In the genomic region with DNA sequence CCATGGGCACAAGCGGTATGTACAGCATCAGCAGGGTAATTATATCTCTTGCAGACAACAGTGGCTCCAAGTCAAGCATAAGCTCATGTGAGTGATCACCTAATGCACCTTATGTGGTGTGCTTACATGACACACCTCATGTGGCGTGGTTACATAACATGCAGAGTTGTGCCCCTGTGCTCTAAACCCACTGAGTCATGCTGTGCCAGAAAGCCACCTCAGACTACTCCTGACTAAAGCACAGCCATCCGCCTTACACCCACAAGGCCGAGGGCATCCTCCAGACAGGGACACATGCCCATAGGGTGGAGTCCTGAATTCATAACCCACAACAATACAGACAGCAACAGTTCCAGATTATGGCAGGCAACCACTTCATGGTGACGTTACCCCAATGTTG, we compare ENCODE assay signal across 19 cellular contexts.
DNase-seq lines count a peak whose midpoint lies in the region; ATAC-seq, FAIRE-seq and TF ChIP-seq lines count a peak whose summit lies in the region.
"Had no signal": no experiment of that assay in that cellular context is flagged by ENCODE, and none has a peak within 500 bp of the region (broad histone marks: within the 10 kb centered on the region; RNA-seq: fewer than 3 reads in every experiment).

No MANE protein-coding gene starts in this region.

- no peaks in the 10 kb centered on the region for H4K20me1 ChIP-seq in IMR-90 (ENCODE audit: insufficient read depth, low read length)
- H4K20me1 ChIP-seq: BLaER1 had no signal

- H2AK5ac ChIP-seq in IMR-90 (ENCODE audit: low read depth, low read length) = no peak overlapping the region

- H3K9me1 ChIP-seq in IMR-90 (ENCODE audit: insufficient read depth, low read length) = no peaks in the 10 kb centered on the region

- peak overlapping the region; percentile 14 for H2AFZ ChIP-seq in IMR-90 (replicated peaks; ENCODE audit: low read length, poor library complexity)

- H3K9me3 ChIP-seq in IMR-90 (ENCODE audit: control insufficient read depth, insufficient read depth, low read length) = peaks cover 2% of the 10 kb centered on the region; the same call in 1 of the 2 replicates

- no peak overlapping the region for H3K4ac ChIP-seq in IMR-90 (ENCODE audit: low read depth, low read length)

- in situ Hi-C loops in IMR-90 (cut with MboI; ENCODE audit: low sequenced_read_pairs) = no loop called here

- POLR2A ChIA-PET in IMR-90 (lab: Charles Lee; ENCODE audit: unreplicated experiment) = interaction anchor here (0.6 kb wide), 1 partner anchor 1369 kb away, joined by 3 read pairs; no protein-coding TSS in a partner anchor

- H3K27ac ChIP-seq in IMR-90 (ENCODE audit: insufficient read depth, low read length) = no peak overlapping the region
- H3K27ac ChIP-seq: BLaER1, C4-2B had no signal

- no peak overlapping the region for H3K9ac ChIP-seq in IMR-90 (ENCODE audit: low read depth, low read length)
- H3K9ac ChIP-seq: BLaER1 had no signal

- BruUV-seq in IMR-90 (replicated peaks; lab: Mats Ljungman, UMichigan) = no TSS peak

- no peak overlapping the region for H3K14ac ChIP-seq in IMR-90 (replicated peaks; ENCODE audit: low read depth, low read length)

- no peaks in the 10 kb centered on the region for H3K79me1 ChIP-seq in IMR-90 (ENCODE audit: low read depth in 1 of 2, low read length in 2 of 2)

- no peak for FAIRE-seq in bronchial epithelial cell (lab: Jason Lieb, UNC)
- peak; percentile 27 for FAIRE-seq in urothelium cell line (lab: Jason Lieb, UNC)
- FAIRE-seq: GM12891, GM18507 had no signal

- no peak overlapping the region for H2BK15ac ChIP-seq in IMR-90 (ENCODE audit: low read depth, low read length)

- TF ChIP-seq POLR2A in IMR-90 (IDR thresholded peaks at IDR 0.05; ENCODE audit: low read depth, low read length) = no peak

- dilution Hi-C loops in IMR-90 (cut with HindIII; ENCODE audit: low sequenced_read_pairs, unreplicated experiment) = no loop called here

- H3K27me3 ChIP-seq in IMR-90 (ENCODE audit: control insufficient read depth, insufficient read depth, low read length) = no peaks in the 10 kb centered on the region
- H3K27me3 ChIP-seq in bronchial epithelial cell (ENCODE audit: control insufficient read depth, insufficient read depth, low read length) = no peaks in the 10 kb centered on the region
- H3K27me3 ChIP-seq: BLaER1 had no signal

- no peak for ATAC-seq in IMR-90 (ENCODE audit: low read depth)
- ATAC-seq in esophagus mucosa = peak; percentile 61
- no peak for ATAC-seq in HG02840 (IDR thresholded peaks at IDR 0.05; ENCODE audit: low FRiP score, unreplicated experiment)
- ATAC-seq: CD8-positive, alpha-beta T cell had no signal

- no peak overlapping the region for H3K18ac ChIP-seq in IMR-90 (ENCODE audit: low read depth, low read length)

- no peak overlapping the region for H2AK9ac ChIP-seq in IMR-90 (replicated peaks; ENCODE audit: low read depth, low read length, poor library complexity)

- H3K4me3 ChIP-seq in IMR-90 (ENCODE audit: insufficient read depth, low read depth, low read length) = no peak overlapping the region
- no peak overlapping the region for H3K4me3 ChIP-seq in bronchial epithelial cell (ENCODE audit: low read depth, low read length)
- H3K4me3 ChIP-seq: BLaER1 had no signal

- H2BK5ac ChIP-seq in IMR-90 (ENCODE audit: low read depth, low read length, poor library complexity, severe bottlenecking) = no peak overlapping the region

- DNase-seq in IMR-90 (no peak), bronchial epithelial cell (ENCODE audit: low read depth) (peak; percentile 17), urothelium cell line (ENCODE audit: low spot score) (no peak), DMS79 treated with DMSO at 0.1 percent for 48 hours (lab: John Stamatoyannopoulos, UW) (no peak), NCI-H82 (lab: John Stamatoyannopoulos, UW) (no peak)
- DNase-seq: Caco-2; CD4-positive, CD25-positive, alpha-beta regulatory T cell; CD8-positive, alpha-beta T cell; DMS79; GF-D8; GOT3; H7; HCEC 1CT had no signal

- intact Hi-C loops in IMR-90 (cut with micrococcal nuclease) = no loop called here

- TF ChIP-seq CTCF in IMR-90 (conservative IDR thresholded peaks at IDR 0.05; ENCODE audit: low read depth, low read length) = no peak
- TF ChIP-seq CTCF in bronchial epithelial cell (IDR thresholded peaks at IDR 0.05; ENCODE audit: insufficient read depth, low read length, severe bottlenecking) = no peak

- no CpG with 5 or more reads among the region's 5 CpGs for WGBS in IMR-90 (ENCODE audit: extremely low coverage in 2 of 2, insufficient read length in 1 of 2), 2 experiments

- H3K23ac ChIP-seq in IMR-90 (ENCODE audit: low read depth, low read length) = no peak overlapping the region

- no peaks in the 10 kb centered on the region for H3K4me1 ChIP-seq in IMR-90 (ENCODE audit: control insufficient read depth, insufficient read depth, low read length)
- H3K4me1 ChIP-seq: BLaER1, Caco-2 had no signal

- H2BK20ac ChIP-seq in IMR-90 (ENCODE audit: low read depth, low read length) = no peak overlapping the region

- H2BK120ac ChIP-seq in IMR-90 (ENCODE audit: low read depth, low read length) = no peak overlapping the region

- H3K4me2 ChIP-seq in IMR-90 (ENCODE audit: low read depth, low read length) = no peak overlapping the region
- H3K4me2 ChIP-seq: BLaER1 had no signal

- no peak overlapping the region for H4K91ac ChIP-seq in IMR-90 (ENCODE audit: insufficient read depth, low read depth, low read length)

- no peak overlapping the region for H4K5ac ChIP-seq in IMR-90 (ENCODE audit: low read depth, low read length)

- no peak overlapping the region for H4K8ac ChIP-seq in IMR-90 (ENCODE audit: low read depth in 2 of 2, low read length in 2 of 2)

- no peak for TF ChIP-seq RAD21 in IMR-90 (IDR thresholded peaks at IDR 0.05; ENCODE audit: low read length)

- H3K36me3 ChIP-seq in IMR-90 (ENCODE audit: control insufficient read depth, insufficient read depth, low read length) (no peaks in the 10 kb centered on the region), bronchial epithelial cell (ENCODE audit: control insufficient read depth, insufficient read depth, low read length) (no peaks in the 10 kb centered on the region)
- H3K36me3 ChIP-seq: BLaER1 had no signal

- CTCF ChIA-PET in IMR-90 (lab: Yijun Ruan, JAX) = no interaction called here

- H3K56ac ChIP-seq in IMR-90 (ENCODE audit: extremely low read depth, insufficient read depth, low read length) = no peak overlapping the region

TF ChIP-seq in IMR-90, 13 proteins besides CTCF, POLR2A, EP300 and RAD21:
- TF ChIP-seq MAZ (IDR thresholded peaks at IDR 0.05; ENCODE audit: borderline replicate concordance, low read depth, low read length) (no peak), USF2 (IDR thresholded peaks at IDR 0.05; ENCODE audit: low read depth, low read length) (no peak)
